ENCODE assay signal across 1 cellular context in the genomic region with DNA sequence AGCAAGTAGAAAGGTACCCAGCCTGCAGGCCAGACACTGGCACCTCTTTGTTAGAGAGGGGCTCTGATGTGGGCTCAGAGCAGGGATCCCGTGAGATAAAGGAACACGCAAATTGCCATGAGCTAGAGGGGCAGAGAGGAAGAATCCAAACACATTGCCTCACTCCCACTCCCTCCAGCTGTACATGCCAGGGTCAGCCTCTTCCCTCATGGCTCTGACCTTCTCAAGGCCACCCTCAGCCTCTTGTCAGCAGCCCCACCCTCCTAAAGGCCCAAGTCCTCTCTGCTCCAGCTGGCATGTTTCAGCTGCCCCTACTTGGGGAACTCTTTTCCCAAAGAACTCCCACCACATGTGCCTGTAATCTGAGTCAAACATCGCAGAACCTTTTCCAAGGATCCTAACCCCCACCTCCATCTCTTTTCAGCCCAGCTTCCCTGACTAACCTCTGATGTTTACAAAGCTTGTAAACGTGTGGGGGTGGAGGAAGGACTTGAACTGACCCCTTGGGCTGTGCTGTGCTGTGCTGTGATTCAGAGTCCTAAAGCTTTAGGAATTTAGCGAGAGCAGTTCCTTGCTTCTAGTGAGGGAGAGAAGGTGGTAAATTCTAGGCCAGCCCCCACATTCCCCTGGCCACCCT.
A peak's percentile ranks its signal among the peaks of the same experiment; 100 is the strongest.
TF ChIP-seq lines count a peak whose summit lies in the region.

No MANE protein-coding gene starts in this region.

TF ChIP-seq in HepG2, 621 proteins besides CTCF, POLR2A, EP300 and RAD21 (continued from another document and continues in another):
- TF ChIP-seq, protein P1, sequence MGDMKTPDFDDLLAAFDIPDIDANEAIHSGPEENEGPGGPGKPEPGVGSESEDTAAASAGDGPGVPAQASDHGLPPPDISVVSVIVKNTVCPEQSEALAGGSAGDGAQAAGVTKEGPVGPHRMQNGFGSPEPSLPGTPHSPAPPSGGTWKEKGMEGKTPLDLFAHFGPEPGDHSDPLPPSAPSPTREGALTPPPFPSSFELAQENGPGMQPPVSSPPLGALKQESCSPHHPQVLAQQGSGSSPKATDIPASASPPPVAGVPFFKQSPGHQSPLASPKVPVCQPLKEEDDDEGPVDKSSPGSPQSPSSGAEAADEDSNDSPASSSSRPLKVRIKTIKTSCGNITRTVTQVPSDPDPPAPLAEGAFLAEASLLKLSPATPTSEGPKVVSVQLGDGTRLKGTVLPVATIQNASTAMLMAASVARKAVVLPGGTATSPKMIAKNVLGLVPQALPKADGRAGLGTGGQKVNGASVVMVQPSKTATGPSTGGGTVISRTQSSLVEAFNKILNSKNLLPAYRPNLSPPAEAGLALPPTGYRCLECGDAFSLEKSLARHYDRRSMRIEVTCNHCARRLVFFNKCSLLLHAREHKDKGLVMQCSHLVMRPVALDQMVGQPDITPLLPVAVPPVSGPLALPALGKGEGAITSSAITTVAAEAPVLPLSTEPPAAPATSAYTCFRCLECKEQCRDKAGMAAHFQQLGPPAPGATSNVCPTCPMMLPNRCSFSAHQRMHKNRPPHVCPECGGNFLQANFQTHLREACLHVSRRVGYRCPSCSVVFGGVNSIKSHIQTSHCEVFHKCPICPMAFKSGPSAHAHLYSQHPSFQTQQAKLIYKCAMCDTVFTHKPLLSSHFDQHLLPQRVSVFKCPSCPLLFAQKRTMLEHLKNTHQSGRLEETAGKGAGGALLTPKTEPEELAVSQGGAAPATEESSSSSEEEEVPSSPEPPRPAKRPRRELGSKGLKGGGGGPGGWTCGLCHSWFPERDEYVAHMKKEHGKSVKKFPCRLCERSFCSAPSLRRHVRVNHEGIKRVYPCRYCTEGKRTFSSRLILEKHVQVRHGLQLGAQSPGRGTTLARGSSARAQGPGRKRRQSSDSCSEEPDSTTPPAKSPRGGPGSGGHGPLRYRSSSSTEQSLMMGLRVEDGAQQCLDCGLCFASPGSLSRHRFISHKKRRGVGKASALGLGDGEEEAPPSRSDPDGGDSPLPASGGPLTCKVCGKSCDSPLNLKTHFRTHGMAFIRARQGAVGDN (CRISPR knock-in tag; IDR thresholded peaks at IDR 0.05), result peak; percentile 22; the same call in 1 of the 2 replicates
- TF ChIP-seq ZNF749 (CRISPR knock-in tag; IDR thresholded peaks at IDR 0.05; ENCODE audit: borderline replicate concordance) (no peak), ZNF430 (CRISPR knock-in tag; IDR thresholded peaks at IDR 0.05) (no peak), SUZ12 (IDR thresholded peaks at IDR 0.05; ENCODE audit: low read depth, low read length) (no peak), ZBTB8A (CRISPR knock-in tag; IDR thresholded peaks at IDR 0.05; ENCODE audit: borderline replicate concordance, low read depth) (no peak), ZMAT3 (CRISPR knock-in tag; conservative IDR thresholded peaks at IDR 0.05) (no peak), RXRB (CRISPR knock-in tag; IDR thresholded peaks at IDR 0.05; ENCODE audit: borderline replicate concordance) (peak; percentile 15; the same call in 1 of the 2 replicates), ZNF616 (CRISPR knock-in tag; IDR thresholded peaks at IDR 0.05; ENCODE audit: low read depth) (no peak), MBD4 (IDR thresholded peaks at IDR 0.05; ENCODE audit: borderline replicate concordance, low read length) (no peak), REPIN1 (CRISPR knock-in tag; IDR thresholded peaks at IDR 0.05; ENCODE audit: borderline replicate concordance, low read depth) (no peak), KDM1A (CRISPR knock-in tag; IDR thresholded peaks at IDR 0.05) (0 out of 2 replicates have a peak, but pooled peaks have one; percentile 53), ZNF296 (CRISPR knock-in tag; conservative IDR thresholded peaks at IDR 0.05) (no peak), ZNF20 (CRISPR knock-in tag; IDR thresholded peaks at IDR 0.05) (no peak), ZNF12 (CRISPR knock-in tag; IDR thresholded peaks at IDR 0.05) (no peak), ZNF557 (CRISPR knock-in tag; IDR thresholded peaks at IDR 0.05) (no peak), ZNF713 (CRISPR knock-in tag; IDR thresholded peaks at IDR 0.05) (no peak), TBX2 (CRISPR knock-in tag; IDR thresholded peaks at IDR 0.05; ENCODE audit: borderline replicate concordance) (no peak), PHF21A (CRISPR knock-in tag; IDR thresholded peaks at IDR 0.05) (0 out of 2 replicates have a peak, but pooled peaks have one; percentile 26), SP4 (CRISPR knock-in tag; IDR thresholded peaks at IDR 0.05) (no peak), ZNF569 (CRISPR knock-in tag; IDR thresholded peaks at IDR 0.05; ENCODE audit: borderline replicate concordance) (no peak), CENPX (CRISPR knock-in tag; IDR thresholded peaks at IDR 0.05) (no peak), KLF15 (CRISPR knock-in tag; IDR thresholded peaks at IDR 0.05; ENCODE audit: borderline replicate concordance) (no peak), XRCC5 (optimal IDR thresholded peaks at IDR 0.05; ENCODE audit: low read length) (no peak), SYNCRIP (IDR thresholded peaks at IDR 0.05; ENCODE audit: insufficient read depth, low read depth, low read length) (no peak), KDM6A (CRISPR knock-in tag; IDR thresholded peaks at IDR 0.05; ENCODE audit: low read depth) (peak; percentile 54; the same call in 1 of the 2 replicates), ZBTB20 (CRISPR knock-in tag; IDR thresholded peaks at IDR 0.05; ENCODE audit: borderline replicate concordance, low read depth) (no peak), TCF7 (IDR thresholded peaks at IDR 0.05; ENCODE audit: low read depth) (no peak), ZNF878 (CRISPR knock-in tag; IDR thresholded peaks at IDR 0.05) (no peak), ZKSCAN8 (CRISPR knock-in tag; IDR thresholded peaks at IDR 0.05; ENCODE audit: borderline replicate concordance) (no peak), SSRP1 (CRISPR knock-in tag; IDR thresholded peaks at IDR 0.05) (no peak), ZNF24 (IDR thresholded peaks at IDR 0.05) (no peak), TAF15 (IDR thresholded peaks at IDR 0.05; ENCODE audit: low read depth, low read length, poor library complexity, severe bottlenecking) (no peak), ZBTB7A (CRISPR knock-in tag; IDR thresholded peaks at IDR 0.05) (no peak), ZFP36 (IDR thresholded peaks at IDR 0.05; ENCODE audit: borderline replicate concordance, low read depth, low read length, partially characterized antibody) (no peak), SP2 (CRISPR knock-in tag; IDR thresholded peaks at IDR 0.05) (no peak), HMG20B (CRISPR knock-in tag; conservative IDR thresholded peaks at IDR 0.05) (0 out of 2 replicates have a peak, but pooled peaks have one; percentile 11)
- TF ChIP-seq, protein P2, sequence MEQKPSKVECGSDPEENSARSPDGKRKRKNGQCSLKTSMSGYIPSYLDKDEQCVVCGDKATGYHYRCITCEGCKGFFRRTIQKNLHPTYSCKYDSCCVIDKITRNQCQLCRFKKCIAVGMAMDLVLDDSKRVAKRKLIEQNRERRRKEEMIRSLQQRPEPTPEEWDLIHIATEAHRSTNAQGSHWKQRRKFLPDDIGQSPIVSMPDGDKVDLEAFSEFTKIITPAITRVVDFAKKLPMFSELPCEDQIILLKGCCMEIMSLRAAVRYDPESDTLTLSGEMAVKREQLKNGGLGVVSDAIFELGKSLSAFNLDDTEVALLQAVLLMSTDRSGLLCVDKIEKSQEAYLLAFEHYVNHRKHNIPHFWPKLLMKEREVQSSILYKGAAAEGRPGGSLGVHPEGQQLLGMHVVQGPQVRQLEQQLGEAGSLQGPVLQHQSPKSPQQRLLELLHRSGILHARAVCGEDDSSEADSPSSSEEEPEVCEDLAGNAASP (CRISPR knock-in tag; IDR thresholded peaks at IDR 0.05; ENCODE audit: borderline replicate concordance), result 0 out of 2 replicates have a peak, but pooled peaks have one; percentile 15
- TF ChIP-seq, protein P3, sequence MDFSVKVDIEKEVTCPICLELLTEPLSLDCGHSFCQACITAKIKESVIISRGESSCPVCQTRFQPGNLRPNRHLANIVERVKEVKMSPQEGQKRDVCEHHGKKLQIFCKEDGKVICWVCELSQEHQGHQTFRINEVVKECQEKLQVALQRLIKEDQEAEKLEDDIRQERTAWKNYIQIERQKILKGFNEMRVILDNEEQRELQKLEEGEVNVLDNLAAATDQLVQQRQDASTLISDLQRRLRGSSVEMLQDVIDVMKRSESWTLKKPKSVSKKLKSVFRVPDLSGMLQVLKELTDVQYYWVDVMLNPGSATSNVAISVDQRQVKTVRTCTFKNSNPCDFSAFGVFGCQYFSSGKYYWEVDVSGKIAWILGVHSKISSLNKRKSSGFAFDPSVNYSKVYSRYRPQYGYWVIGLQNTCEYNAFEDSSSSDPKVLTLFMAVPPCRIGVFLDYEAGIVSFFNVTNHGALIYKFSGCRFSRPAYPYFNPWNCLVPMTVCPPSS (IDR thresholded peaks at IDR 0.05), result no peak
- TF ChIP-seq, protein P4, sequence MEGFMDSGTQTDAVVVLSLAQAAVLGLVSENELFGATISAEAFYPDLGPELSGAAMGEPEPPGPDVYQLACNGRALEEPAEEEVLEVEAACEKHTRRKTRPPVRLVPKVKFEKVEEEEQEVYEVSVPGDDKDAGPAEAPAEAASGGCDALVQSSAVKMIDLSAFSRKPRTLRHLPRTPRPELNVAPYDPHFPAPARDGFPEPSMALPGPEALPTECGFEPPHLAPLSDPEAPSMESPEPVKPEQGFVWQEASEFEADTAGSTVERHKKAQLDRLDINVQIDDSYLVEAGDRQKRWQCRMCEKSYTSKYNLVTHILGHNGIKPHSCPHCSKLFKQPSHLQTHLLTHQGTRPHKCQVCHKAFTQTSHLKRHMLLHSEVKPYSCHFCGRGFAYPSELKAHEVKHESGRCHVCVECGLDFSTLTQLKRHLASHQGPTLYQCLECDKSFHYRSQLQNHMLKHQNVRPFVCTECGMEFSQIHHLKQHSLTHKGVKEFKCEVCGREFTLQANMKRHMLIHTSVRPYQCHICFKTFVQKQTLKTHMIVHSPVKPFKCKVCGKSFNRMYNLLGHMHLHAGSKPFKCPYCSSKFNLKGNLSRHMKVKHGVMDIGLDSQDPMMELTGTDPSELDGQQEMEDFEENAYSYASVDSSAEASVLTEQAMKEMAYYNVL (CRISPR knock-in tag; IDR thresholded peaks at IDR 0.05; ENCODE audit: borderline replicate concordance), result no peak
- TF ChIP-seq, protein P5, sequence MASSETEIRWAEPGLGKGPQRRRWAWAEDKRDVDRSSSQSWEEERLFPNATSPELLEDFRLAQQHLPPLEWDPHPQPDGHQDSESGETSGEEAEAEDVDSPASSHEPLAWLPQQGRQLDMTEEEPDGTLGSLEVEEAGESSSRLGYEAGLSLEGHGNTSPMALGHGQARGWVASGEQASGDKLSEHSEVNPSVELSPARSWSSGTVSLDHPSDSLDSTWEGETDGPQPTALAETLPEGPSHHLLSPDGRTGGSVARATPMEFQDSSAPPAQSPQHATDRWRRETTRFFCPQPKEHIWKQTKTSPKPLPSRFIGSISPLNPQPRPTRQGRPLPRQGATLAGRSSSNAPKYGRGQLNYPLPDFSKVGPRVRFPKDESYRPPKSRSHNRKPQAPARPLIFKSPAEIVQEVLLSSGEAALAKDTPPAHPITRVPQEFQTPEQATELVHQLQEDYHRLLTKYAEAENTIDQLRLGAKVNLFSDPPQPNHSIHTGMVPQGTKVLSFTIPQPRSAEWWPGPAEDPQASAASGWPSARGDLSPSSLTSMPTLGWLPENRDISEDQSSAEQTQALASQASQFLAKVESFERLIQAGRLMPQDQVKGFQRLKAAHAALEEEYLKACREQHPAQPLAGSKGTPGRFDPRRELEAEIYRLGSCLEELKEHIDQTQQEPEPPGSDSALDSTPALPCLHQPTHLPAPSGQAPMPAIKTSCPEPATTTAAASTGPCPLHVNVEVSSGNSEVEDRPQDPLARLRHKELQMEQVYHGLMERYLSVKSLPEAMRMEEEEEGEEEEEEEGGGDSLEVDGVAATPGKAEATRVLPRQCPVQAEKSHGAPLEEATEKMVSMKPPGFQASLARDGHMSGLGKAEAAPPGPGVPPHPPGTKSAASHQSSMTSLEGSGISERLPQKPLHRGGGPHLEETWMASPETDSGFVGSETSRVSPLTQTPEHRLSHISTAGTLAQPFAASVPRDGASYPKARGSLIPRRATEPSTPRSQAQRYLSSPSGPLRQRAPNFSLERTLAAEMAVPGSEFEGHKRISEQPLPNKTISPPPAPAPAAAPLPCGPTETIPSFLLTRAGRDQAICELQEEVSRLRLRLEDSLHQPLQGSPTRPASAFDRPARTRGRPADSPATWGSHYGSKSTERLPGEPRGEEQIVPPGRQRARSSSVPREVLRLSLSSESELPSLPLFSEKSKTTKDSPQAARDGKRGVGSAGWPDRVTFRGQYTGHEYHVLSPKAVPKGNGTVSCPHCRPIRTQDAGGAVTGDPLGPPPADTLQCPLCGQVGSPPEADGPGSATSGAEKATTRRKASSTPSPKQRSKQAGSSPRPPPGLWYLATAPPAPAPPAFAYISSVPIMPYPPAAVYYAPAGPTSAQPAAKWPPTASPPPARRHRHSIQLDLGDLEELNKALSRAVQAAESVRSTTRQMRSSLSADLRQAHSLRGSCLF (CRISPR knock-in tag; IDR thresholded peaks at IDR 0.05; ENCODE audit: borderline replicate concordance), result no peak
- TF ChIP-seq, protein P6, sequence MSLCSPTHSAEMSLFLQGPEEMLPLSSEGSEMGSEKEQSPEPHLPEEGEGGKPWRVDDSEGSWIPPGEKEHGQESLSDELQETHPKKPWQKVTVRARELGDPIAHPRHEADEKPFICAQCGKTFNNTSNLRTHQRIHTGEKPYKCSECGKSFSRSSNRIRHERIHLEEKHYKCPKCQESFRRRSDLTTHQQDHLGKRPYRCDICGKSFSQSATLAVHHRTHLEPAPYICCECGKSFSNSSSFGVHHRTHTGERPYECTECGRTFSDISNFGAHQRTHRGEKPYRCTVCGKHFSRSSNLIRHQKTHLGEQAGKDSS (CRISPR knock-in tag; IDR thresholded peaks at IDR 0.05; ENCODE audit: borderline replicate concordance, low read depth), result no peak
- TF ChIP-seq, protein P7, sequence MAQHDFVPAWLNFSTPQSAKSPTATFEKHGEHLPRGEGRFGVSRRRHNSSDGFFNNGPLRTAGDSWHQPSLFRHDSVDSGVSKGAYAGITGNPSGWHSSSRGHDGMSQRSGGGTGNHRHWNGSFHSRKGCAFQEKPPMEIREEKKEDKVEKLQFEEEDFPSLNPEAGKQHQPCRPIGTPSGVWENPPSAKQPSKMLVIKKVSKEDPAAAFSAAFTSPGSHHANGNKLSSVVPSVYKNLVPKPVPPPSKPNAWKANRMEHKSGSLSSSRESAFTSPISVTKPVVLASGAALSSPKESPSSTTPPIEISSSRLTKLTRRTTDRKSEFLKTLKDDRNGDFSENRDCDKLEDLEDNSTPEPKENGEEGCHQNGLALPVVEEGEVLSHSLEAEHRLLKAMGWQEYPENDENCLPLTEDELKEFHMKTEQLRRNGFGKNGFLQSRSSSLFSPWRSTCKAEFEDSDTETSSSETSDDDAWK (CRISPR knock-in tag; IDR thresholded peaks at IDR 0.05), result no peak
